Comparison of ENCODE assay signal across 17 cellular contexts in the genomic region with DNA sequence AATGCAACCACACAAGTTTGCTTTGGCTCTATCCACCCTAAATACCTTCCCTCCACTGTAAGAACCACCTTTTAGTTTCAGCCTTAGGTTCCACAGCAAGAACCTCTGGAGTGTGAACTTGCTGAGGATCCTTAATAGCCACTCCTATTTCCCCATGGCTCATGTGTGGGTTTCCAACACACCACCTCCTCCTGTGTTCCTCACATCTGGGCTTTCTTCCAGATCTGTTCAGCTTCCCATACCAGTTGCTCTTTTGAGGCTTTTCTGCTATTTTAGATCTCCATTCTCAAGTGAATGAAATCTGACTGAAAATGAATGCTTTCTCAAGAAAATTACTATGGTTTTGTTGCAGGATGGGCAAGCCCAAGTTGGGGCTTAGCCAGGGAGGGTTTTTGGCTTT.
DNase-seq lines count a peak whose midpoint lies in the region; TF ChIP-seq lines count a peak whose summit lies in the region.
"Had no signal": no experiment of that assay in that cellular context is flagged by ENCODE, and none has a peak within 500 bp of the region (broad histone marks: within the 10 kb centered on the region; RNA-seq: fewer than 3 reads in every experiment).

No MANE protein-coding gene starts in this region.

- no peak overlapping the region for H3K4me3 Mint-ChIP-seq in MCF 10A (ENCODE audit: unreplicated experiment)
- H3K4me3 Mint-ChIP-seq in activated CD4-positive, alpha-beta memory T cell treated with anti-CD3 and anti-CD28 coated beads, Interleukin-2, amount 10 ng/mL, durations not matched to agents 7 days and 5 days, result no peak overlapping the region
- no peak overlapping the region for H3K4me3 Mint-ChIP-seq in activated CD4-positive, alpha-beta memory T cell treated with anti-CD3 and anti-CD28 coated beads for 36 hours
- H3K4me3 Mint-ChIP-seq: CD4-positive, alpha-beta T cell; IgD-negative memory B cell had no signal

- H3K4me1 Mint-ChIP-seq in MCF 10A (ENCODE audit: insufficient read depth, unreplicated experiment), result no peaks in the 10 kb centered on the region
- no peaks in the 10 kb centered on the region for H3K4me1 Mint-ChIP-seq in activated CD4-positive, alpha-beta memory T cell treated with anti-CD3 and anti-CD28 coated beads, Interleukin-2, amount 10 ng/mL, durations not matched to agents 7 days and 5 days
- H3K4me1 Mint-ChIP-seq in activated CD4-positive, alpha-beta memory T cell treated with anti-CD3 and anti-CD28 coated beads for 36 hours (ENCODE audit: low read depth), result no peaks in the 10 kb centered on the region
- H3K4me1 Mint-ChIP-seq: IgD-negative memory B cell had no signal

- CTCF ChIA-PET in MCF 10A (lab: Yijun Ruan, JAX), result no interaction called here
- CTCF ChIA-PET in activated CD4-positive, alpha-beta memory T cell treated with anti-CD3 and anti-CD28 coated beads, Interleukin-2, amount 10 ng/mL, durations not matched to agents 7 days and 5 days (lab: Charles Lee), result no interaction called here
- CTCF ChIA-PET in activated CD4-positive, alpha-beta memory T cell treated with anti-CD3 and anti-CD28 coated beads for 36 hours (lab: Charles Lee), result no interaction called here

- H3K36me3 Mint-ChIP-seq in MCF 10A (ENCODE audit: insufficient read depth, unreplicated experiment), result no peaks in the 10 kb centered on the region
- H3K36me3 Mint-ChIP-seq in activated CD4-positive, alpha-beta memory T cell treated with anti-CD3 and anti-CD28 coated beads, Interleukin-2, amount 10 ng/mL, durations not matched to agents 7 days and 5 days (ENCODE audit: low read depth), result no peaks in the 10 kb centered on the region
- no peaks in the 10 kb centered on the region for H3K36me3 Mint-ChIP-seq in activated CD4-positive, alpha-beta memory T cell treated with anti-CD3 and anti-CD28 coated beads for 36 hours
- H3K36me3 Mint-ChIP-seq: IgD-negative memory B cell had no signal

- DNase-seq in HT1080 (ENCODE audit: low read depth), result peak; percentile 28
- peak; percentile 23 for DNase-seq in inferior parietal cortex (ENCODE audit: extremely low spot score)
- peak; percentile 11 for DNase-seq in skeletal muscle cell (ENCODE audit: low read depth)
- no peak for DNase-seq in MCF 10A (ENCODE audit: unreplicated experiment)
- no peak for DNase-seq in activated CD4-positive, alpha-beta memory T cell treated with anti-CD3 and anti-CD28 coated beads, Interleukin-2, amount 10 ng/mL, durations not matched to agents 7 days and 5 days
- DNase-seq in activated CD4-positive, alpha-beta memory T cell treated with anti-CD3 and anti-CD28 coated beads for 36 hours, result no peak
- DNase-seq: ACHN; AML-193; CD4-positive, alpha-beta T cell; H7; NCI-H1436; NCI-H2029; NCI-H2171; NCI-H69; RPMI8226 had no signal

- BruUV-seq in MCF 10A (replicated peaks; lab: Mats Ljungman, UMichigan), result no TSS peak

- H3K9me3 Mint-ChIP-seq in MCF 10A (ENCODE audit: unreplicated experiment), result no peaks in the 10 kb centered on the region
- no peaks in the 10 kb centered on the region for H3K9me3 Mint-ChIP-seq in activated CD4-positive, alpha-beta memory T cell treated with anti-CD3 and anti-CD28 coated beads, Interleukin-2, amount 10 ng/mL, durations not matched to agents 7 days and 5 days
- H3K9me3 Mint-ChIP-seq in activated CD4-positive, alpha-beta memory T cell treated with anti-CD3 and anti-CD28 coated beads for 36 hours, result no peaks in the 10 kb centered on the region
- H3K9me3 Mint-ChIP-seq: CD4-positive, alpha-beta T cell had no signal

- peak overlapping the region; percentile 91 for H3K27ac ChIP-seq in VCaP

- H3K27me3 Mint-ChIP-seq in MCF 10A (ENCODE audit: insufficient read depth, unreplicated experiment), result peaks cover 78% of the 10 kb centered on the region
- H3K27me3 Mint-ChIP-seq in activated CD4-positive, alpha-beta memory T cell treated with anti-CD3 and anti-CD28 coated beads, Interleukin-2, amount 10 ng/mL, durations not matched to agents 7 days and 5 days, result no peaks in the 10 kb centered on the region
- no peaks in the 10 kb centered on the region for H3K27me3 Mint-ChIP-seq in activated CD4-positive, alpha-beta memory T cell treated with anti-CD3 and anti-CD28 coated beads for 36 hours
- H3K27me3 Mint-ChIP-seq: IgD-negative memory B cell had no signal

- intact Hi-C loops in MCF 10A (cut with micrococcal nuclease), result no loop called here
- intact Hi-C loops in activated CD4-positive, alpha-beta memory T cell treated with anti-CD3 and anti-CD28 coated beads for 36 hours (cut with micrococcal nuclease), result no loop called here

- no peak overlapping the region for H3K27ac Mint-ChIP-seq in MCF 10A (ENCODE audit: low read depth, unreplicated experiment)
- no peak overlapping the region for H3K27ac Mint-ChIP-seq in activated CD4-positive, alpha-beta memory T cell treated with anti-CD3 and anti-CD28 coated beads, Interleukin-2, amount 10 ng/mL, durations not matched to agents 7 days and 5 days
- H3K27ac Mint-ChIP-seq in activated CD4-positive, alpha-beta memory T cell treated with anti-CD3 and anti-CD28 coated beads for 36 hours, result no peak overlapping the region
- H3K27ac Mint-ChIP-seq: CD4-positive, alpha-beta T cell; IgD-negative memory B cell had no signal

- no peak overlapping the region for H3K4me3 ChIP-seq in skeletal muscle cell (ENCODE audit: low read depth, low read length)

- POLR2A ChIA-PET in MCF 10A (lab: Yijun Ruan, JAX), result no interaction called here
- POLR2A ChIA-PET in activated CD4-positive, alpha-beta memory T cell treated with anti-CD3 and anti-CD28 coated beads, Interleukin-2, amount 10 ng/mL, durations not matched to agents 7 days and 5 days (lab: Charles Lee), result no interaction called here
- POLR2A ChIA-PET in activated CD4-positive, alpha-beta memory T cell treated with anti-CD3 and anti-CD28 coated beads for 36 hours (lab: Charles Lee), result no interaction called here

- TF ChIP-seq CTCF in VCaP (conservative IDR thresholded peaks at IDR 0.05) (no peak), MCF 10A (IDR thresholded peaks at IDR 0.05; ENCODE audit: unreplicated experiment) (no peak)

Comparison
In these comparisons a context has a peak if more than half of its experiments do, and no peak if none do; other contexts are left out.
1. DNase-seq: peak in HT1080 (single experiment), inferior parietal cortex (single experiment) and skeletal muscle cell (single experiment); none in MCF 10A (single experiment), activated CD4-positive, alpha-beta memory T cell treated with anti-CD3 and anti-CD28 coated beads, Interleukin-2, amount 10 ng/mL, durations not matched to agents 7 days and 5 days (single experiment) and activated CD4-positive, alpha-beta memory T cell treated with anti-CD3 and anti-CD28 coated beads for 36 hours (single experiment).